Comparison of ENCODE assay signal across 13 cellular contexts in genomic region chr1:207888647-207889046, GRCh38. TPM values are rescaled to one million over a fixed set of nuclear protein-coding genes. Genes with fewer than 3 reads are reported as not detected.
DNase-seq lines count a peak whose midpoint lies in the region; ATAC-seq and TF ChIP-seq lines count a peak whose summit lies in the region.
"Had no signal": no experiment of that assay in that cellular context is flagged by ENCODE, and none has a peak within 500 bp of the region (broad histone marks: within the 10 kb centered on the region; RNA-seq: fewer than 3 reads in every experiment).

No MANE protein-coding gene starts in this region.

- H3K36me3 ChIP-seq in tibial artery = no peaks in the 10 kb centered on the region

- POLR2A ChIA-PET in CD4-positive, alpha-beta T cell (lab: Charles Lee) = no interaction called here

- H3K4me3 ChIP-seq in cardiac fibroblast (replicated peaks in 1 of 2; ENCODE audit: low read depth in 2 of 2, low read length in 2 of 2) (peak overlapping the region in 1 of 2 donors; percentile 21), tibial artery (no peak overlapping the region)

- no peaks in the 10 kb centered on the region for H3K9me3 ChIP-seq in tibial artery
- no peaks in the 10 kb centered on the region for H3K9me3 ChIP-seq in CD4-positive, alpha-beta T cell (ENCODE audit: control insufficient read depth, low read length)

- peaks cover 5% of the 10 kb centered on the region for H3K27me3 Mint-ChIP-seq in CD4-positive, alpha-beta T cell
- peaks cover 1% of the 10 kb centered on the region for H3K27me3 Mint-ChIP-seq in activated naive CD4-positive, alpha-beta T cell treated with anti-CD3 and anti-CD28 coated beads for 36 hours (ENCODE audit: low read depth)

- no peaks in the 10 kb centered on the region for H3K36me3 Mint-ChIP-seq in CD4-positive, alpha-beta T cell (ENCODE audit: low read depth)
- H3K36me3 Mint-ChIP-seq in activated naive CD4-positive, alpha-beta T cell treated with anti-CD3 and anti-CD28 coated beads for 36 hours (ENCODE audit: low read depth) = no peaks in the 10 kb centered on the region
- H3K36me3 Mint-ChIP-seq: naive thymus-derived CD8-positive, alpha-beta T cell had no signal

- no peaks in the 10 kb centered on the region for H3K9me3 Mint-ChIP-seq in CD4-positive, alpha-beta T cell
- no peaks in the 10 kb centered on the region for H3K9me3 Mint-ChIP-seq in activated naive CD4-positive, alpha-beta T cell treated with anti-CD3 and anti-CD28 coated beads for 36 hours
- H3K9me3 Mint-ChIP-seq: naive thymus-derived CD8-positive, alpha-beta T cell had no signal

- DNase-seq in HCEC 1CT = peak; percentile 57
- peak; percentile 48 to 81 for DNase-seq in cardiac fibroblast (ENCODE audit: low read depth in 2 of 2)
- DNase-seq in iris pigment epithelial cell (ENCODE audit: low read depth) = peak; percentile 18
- DNase-seq in tibial artery = peak in 1 of 2 donors; percentile 65
- no peak for DNase-seq in D341Med (ENCODE audit: low spot score)
- no peak for DNase-seq in CD4-positive, alpha-beta T cell
- DNase-seq in activated naive CD4-positive, alpha-beta T cell treated with anti-CD3 and anti-CD28 coated beads for 36 hours = no peak
- DNase-seq: cerebellar nuclear complex; DMS79; naive thymus-derived CD8-positive, alpha-beta T cell; NCI-H1417 treated with DMSO at 0.1 percent for 48 hours; substantia nigra had no signal

- H3K4me1 ChIP-seq in tibial artery = peaks cover 4 to 52% (median 43%) of the 10 kb centered on the region in 4 donors

- CTCF ChIA-PET in CD4-positive, alpha-beta T cell (lab: Charles Lee) = no interaction called here
- CTCF ChIA-PET in activated naive CD4-positive, alpha-beta T cell treated with anti-CD3 and anti-CD28 coated beads for 36 hours (lab: Charles Lee) = interaction anchor here (1.2 to 7.5 kb wide), 2 partner anchors 17 to 58 kb away, joined by 3 to 188 read pairs; no protein-coding TSS in a partner anchor

- peaks cover 19% of the 10 kb centered on the region for H3K4me1 Mint-ChIP-seq in CD4-positive, alpha-beta T cell (ENCODE audit: low read depth)
- peaks cover 15% of the 10 kb centered on the region for H3K4me1 Mint-ChIP-seq in activated naive CD4-positive, alpha-beta T cell treated with anti-CD3 and anti-CD28 coated beads for 36 hours (ENCODE audit: low read depth)

- TF ChIP-seq CTCF in cardiac fibroblast (IDR thresholded peaks at IDR 0.05; ENCODE audit: low read depth, low read length) (peak; percentile 39), tibial artery (IDR thresholded peaks at IDR 0.05) (no peak)
- no peak for TF ChIP-seq CTCF in CD4-positive, alpha-beta T cell (IDR thresholded peaks at IDR 0.05)

- no peaks in the 10 kb centered on the region for H3K27me3 ChIP-seq in tibial artery
- H3K27me3 ChIP-seq in CD4-positive, alpha-beta T cell (ENCODE audit: control insufficient read depth, insufficient read depth, low read length) = no peaks in the 10 kb centered on the region

- H3K4me3 Mint-ChIP-seq in CD4-positive, alpha-beta T cell = no peak overlapping the region
- H3K4me3 Mint-ChIP-seq in activated naive CD4-positive, alpha-beta T cell treated with anti-CD3 and anti-CD28 coated beads for 36 hours = no peak overlapping the region
- H3K4me3 Mint-ChIP-seq: naive thymus-derived CD8-positive, alpha-beta T cell had no signal

- intact Hi-C loops in tibial artery (cut with DNase I; ENCODE audit: low total_unique reads) = loop anchor here (10.0 kb wide), 1 partner anchor 356 kb away; the partner anchor contains the start of gene PLXNA2
- intact Hi-C loops in CD4-positive, alpha-beta T cell (cut with DNase I, micrococcal nuclease) = no loop called here
- intact Hi-C loops in activated naive CD4-positive, alpha-beta T cell treated with anti-CD3 and anti-CD28 coated beads for 36 hours (cut with micrococcal nuclease) = no loop called here

- H3K27ac ChIP-seq in tibial artery = peak overlapping the region; percentile 75 to 80
- H3K27ac ChIP-seq in CD4-positive, alpha-beta T cell (ENCODE audit: low read depth, low read length) = no peak overlapping the region

- no peak overlapping the region for H3K27ac Mint-ChIP-seq in CD4-positive, alpha-beta T cell
- H3K27ac Mint-ChIP-seq in activated naive CD4-positive, alpha-beta T cell treated with anti-CD3 and anti-CD28 coated beads for 36 hours = no peak overlapping the region

- ATAC-seq in GM18519 (IDR thresholded peaks at IDR 0.05; ENCODE audit: low FRiP score, unreplicated experiment) = no peak
- no peak for ATAC-seq in CD4-positive, alpha-beta T cell (ENCODE audit: poor library complexity)
- ATAC-seq: naive thymus-derived CD8-positive, alpha-beta T cell had no signal

RNA-seq across cellular contexts. Expression of gene CD34, which starts 22.3 kb away (rescaled TPM):
- total RNA-seq in CD4-positive, alpha-beta T cell = not detected
- total RNA-seq in activated naive CD4-positive, alpha-beta T cell treated with anti-CD3 and anti-CD28 coated beads for 36 hours = under 1 TPM; 0.02 TPM
- total RNA-seq: naive thymus-derived CD8-positive, alpha-beta T cell had no signal

Comparison
In these comparisons a context has a peak if more than half of its experiments do, and no peak if none do; other contexts are left out.
1. DNase-seq: peak in HCEC 1CT (single experiment), cardiac fibroblast (2 of 2) and iris pigment epithelial cell (single experiment); none in D341Med (single experiment), CD4-positive, alpha-beta T cell (0 of 10) and activated naive CD4-positive, alpha-beta T cell treated with anti-CD3 and anti-CD28 coated beads for 36 hours (single experiment).